ENCODE assay signal across 6 cellular contexts in genomic region chr12:120261951-120262851, GRCh38. TPM values are rescaled to one million over a fixed set of nuclear protein-coding genes. Genes with fewer than 3 reads are reported as not detected.
A peak's percentile ranks its signal among the peaks of the same experiment; 100 is the strongest.
DNase-seq lines count a peak whose midpoint lies in the region; ATAC-seq and TF ChIP-seq lines count a peak whose summit lies in the region.

No MANE protein-coding gene starts in this region.

- H3K9me3 ChIP-seq in ES-I3 (ENCODE audit: control insufficient read depth, insufficient read depth, low read length) (no peaks in the 10 kb centered on the region), ascending aorta (no peaks in the 10 kb centered on the region), muscle layer of colon (ENCODE audit: low read length) (no peaks in the 10 kb centered on the region)

- H3K9ac ChIP-seq in ES-I3 (ENCODE audit: low read depth, low read length) (0 out of 2 replicates have a peak overlapping the region, but pooled peaks have one; percentile 6), muscle layer of colon (ENCODE audit: low read length) (peak overlapping the region; percentile 96)

- peaks cover 49% of the 10 kb centered on the region for H3K4me1 ChIP-seq in ES-I3 (ENCODE audit: insufficient read depth, low read length)
- peaks cover 13 to 40% of the 10 kb centered on the region in 2 donors for H3K4me1 ChIP-seq in ascending aorta
- peaks cover 66% of the 10 kb centered on the region for H3K4me1 ChIP-seq in muscle layer of colon (ENCODE audit: insufficient read depth, low read length)

- H3K27me3 ChIP-seq in ascending aorta, result no peaks in the 10 kb centered on the region
- H3K27me3 ChIP-seq in muscle layer of colon (ENCODE audit: control insufficient read depth in 1 of 2, insufficient read depth in 2 of 2, low read length in 2 of 2), result no peaks in the 10 kb centered on the region

- H3K36me3 ChIP-seq in ES-I3 (ENCODE audit: insufficient read depth, low read length), result peaks cover 12% of the 10 kb centered on the region
- H3K36me3 ChIP-seq in ascending aorta, result no peaks in the 10 kb centered on the region
- no peaks in the 10 kb centered on the region for H3K36me3 ChIP-seq in muscle layer of colon (ENCODE audit: insufficient read depth, low read length)

- peak overlapping the region; percentile 97 to 98 for H3K4me3 ChIP-seq in ascending aorta
- peak overlapping the region; percentile 9 to 90 for H3K4me3 ChIP-seq in muscle layer of colon (ENCODE audit: low read depth in 1 of 2, low read length in 2 of 2)

- peak overlapping the region; percentile 90 to 95 for H3K27ac ChIP-seq in ascending aorta
- H3K27ac ChIP-seq in muscle layer of colon (ENCODE audit: low read depth, low read length), result peak overlapping the region; percentile 88

- intact Hi-C loops in ascending aorta (cut with DNase I), result no loop called here

- no peak for TF ChIP-seq CTCF in ascending aorta (IDR thresholded peaks at IDR 0.05)
- no peak for TF ChIP-seq CTCF in GM20000 (IDR thresholded peaks at IDR 0.05; ENCODE audit: extremely low read depth, missing control alignments)

- no peak for ATAC-seq in GM18870 (IDR thresholded peaks at IDR 0.05; ENCODE audit: unreplicated experiment)

- no peak for DNase-seq in ascending aorta (ENCODE audit: low spot score in 2 of 2)
- DNase-seq in NCI-H1436 (lab: John Stamatoyannopoulos, UW), result no peak
- no peak for DNase-seq in GM20000 (ENCODE audit: low spot score)

RNA-seq across cellular contexts. Expression of gene PXN, which starts 3.3 kb away (rescaled TPM):
- 282 TPM for total RNA-seq in ascending aorta

RNA-seq across cellular contexts. Expression of gene RNU4-2, which starts 29.5 kb away (rescaled TPM):
- not detected for total RNA-seq in ascending aorta

RNA-seq across cellular contexts. Expression of gene RNU4-1, which starts 30.8 kb away (rescaled TPM):
- not detected for total RNA-seq in ascending aorta

RNA-seq across cellular contexts. Expression of gene SIRT4, which starts 39.9 kb away (rescaled TPM):
- total RNA-seq in ascending aorta, result not detected
